Comparison of ENCODE assay signal across 8 cellular contexts in the genomic region with DNA sequence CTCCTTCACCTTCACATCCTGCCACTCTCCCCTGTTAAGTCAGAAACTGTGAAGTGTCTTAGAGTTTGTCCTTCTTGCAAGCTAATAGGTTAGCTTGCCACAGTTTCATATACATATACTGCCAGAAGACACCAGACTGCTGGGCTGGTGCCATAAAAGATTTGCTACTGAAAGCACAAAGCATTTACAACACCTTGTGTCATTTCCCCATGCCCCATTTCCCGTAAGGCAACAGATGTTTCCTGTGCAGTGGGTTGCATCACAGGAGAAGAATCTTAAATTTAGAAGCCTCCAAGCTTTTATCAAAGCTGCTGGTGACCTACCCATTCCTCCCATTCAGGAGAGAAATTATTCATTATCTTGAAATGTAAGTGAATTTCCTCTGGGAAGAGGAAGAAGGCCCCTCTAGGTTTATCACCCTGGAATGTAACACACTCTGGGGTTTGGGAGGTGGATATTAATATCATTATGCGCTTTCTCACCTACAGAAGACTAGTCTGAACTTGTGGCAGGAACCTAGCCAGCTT. TPM values are rescaled to one million over a fixed set of nuclear protein-coding genes. Genes with fewer than 3 reads are reported as not detected.
DNase-seq lines count a peak whose midpoint lies in the region; ATAC-seq and TF ChIP-seq lines count a peak whose summit lies in the region.

No MANE protein-coding gene starts in this region.

- TF ChIP-seq POLR2A in transverse colon (IDR thresholded peaks at IDR 0.05): no peak

- H3K27me3 ChIP-seq in hepatocyte (no peaks in the 10 kb centered on the region), transverse colon (no peaks in the 10 kb centered on the region)

- H3K9me3 Mint-ChIP-seq in activated T-helper 1 cell treated with anti-CD3 and anti-CD28 coated beads, Interleukin-12 subunit alpha, Interleukin-12 subunit beta, Interleukin-2, Interleukin-4 antibody, amounts not matched to agents 30 ng/mL and 10 ng/mL and 1 ng/mL, durations not matched to agents 14 hours and 24 hours and 36 hours: peaks cover 15% of the 10 kb centered on the region

- intact Hi-C loops in activated T-helper 1 cell treated with anti-CD3 and anti-CD28 coated beads, Interleukin-12 subunit alpha, Interleukin-12 subunit beta, Interleukin-2, Interleukin-4 antibody, amounts not matched to agents 30 ng/mL and 10 ng/mL and 1 ng/mL, durations not matched to agents 14 hours and 24 hours and 36 hours (cut with micrococcal nuclease): no loop called here
- intact Hi-C loops in transverse colon (cut with DNase I; ENCODE audit: low total_unique reads): no loop called here

- TF ChIP-seq EP300 in transverse colon (IDR thresholded peaks at IDR 0.05; ENCODE audit: low read depth): no peak

- H3K27ac ChIP-seq in hepatocyte (peak overlapping the region; percentile 20), transverse colon (peak overlapping the region in 3 of 4 donors; percentile 21 to 40 (median 25))

- no peaks in the 10 kb centered on the region for H3K79me2 ChIP-seq in hepatocyte

- H3K36me3 ChIP-seq in hepatocyte (replicated peaks; ENCODE audit: insufficient read depth, low read depth) (no peaks in the 10 kb centered on the region), transverse colon (no peaks in the 10 kb centered on the region)

- H3K27ac Mint-ChIP-seq in activated T-helper 1 cell treated with anti-CD3 and anti-CD28 coated beads, Interleukin-12 subunit alpha, Interleukin-12 subunit beta, Interleukin-2, Interleukin-4 antibody, amounts not matched to agents 30 ng/mL and 10 ng/mL and 1 ng/mL, durations not matched to agents 14 hours and 24 hours and 36 hours: peak overlapping the region; percentile 70

- WGBS in hepatocyte (ENCODE audit: low lambda C conversion rate, missing lambda C conversion rate): 74% methylated on average over 2 of the region's 2 CpGs
- WGBS in transverse colon (ENCODE audit: low coverage in 1 of 2), 2 donors: 62 to 67% methylated on average over 1 to 2 of the region's 2 CpGs

- H2AFZ ChIP-seq in hepatocyte: no peak overlapping the region

- H3K27me3 Mint-ChIP-seq in activated T-helper 1 cell treated with anti-CD3 and anti-CD28 coated beads, Interleukin-12 subunit alpha, Interleukin-12 subunit beta, Interleukin-2, Interleukin-4 antibody, amounts not matched to agents 30 ng/mL and 10 ng/mL and 1 ng/mL, durations not matched to agents 14 hours and 24 hours and 36 hours (ENCODE audit: insufficient read depth): no peaks in the 10 kb centered on the region

- H3K36me3 Mint-ChIP-seq in activated T-helper 1 cell treated with anti-CD3 and anti-CD28 coated beads, Interleukin-12 subunit alpha, Interleukin-12 subunit beta, Interleukin-2, Interleukin-4 antibody, amounts not matched to agents 30 ng/mL and 10 ng/mL and 1 ng/mL, durations not matched to agents 14 hours and 24 hours and 36 hours (ENCODE audit: low read depth): peaks cover 22% of the 10 kb centered on the region

- H3K9me3 ChIP-seq in hepatocyte (ENCODE audit: low read depth) (no peaks in the 10 kb centered on the region), transverse colon (no peaks in the 10 kb centered on the region)

- in situ Hi-C loops in transverse colon (cut with MboI; ENCODE audit: low pct_ligation_motif_present in 1 of 4, low pct_unique_long_range_greater_than_20kb in 1 of 4, low sequenced_read_pairs in 3 of 4): no loop called here

- H3K4me3 ChIP-seq in hepatocyte (no peak overlapping the region), transverse colon (no peak overlapping the region)

- H3K4me1 Mint-ChIP-seq in activated T-helper 1 cell treated with anti-CD3 and anti-CD28 coated beads, Interleukin-12 subunit alpha, Interleukin-12 subunit beta, Interleukin-2, Interleukin-4 antibody, amounts not matched to agents 30 ng/mL and 10 ng/mL and 1 ng/mL, durations not matched to agents 14 hours and 24 hours and 36 hours (ENCODE audit: low read depth): peaks cover 27% of the 10 kb centered on the region

- no peaks in the 10 kb centered on the region for H4K20me1 ChIP-seq in hepatocyte (ENCODE audit: insufficient read depth, poor library complexity, severe bottlenecking)

- no peaks in the 10 kb centered on the region for H3K4me1 ChIP-seq in hepatocyte (ENCODE audit: insufficient read depth)
- peaks cover 0 to 8% (median 0%) of the 10 kb centered on the region in 4 donors for H3K4me1 ChIP-seq in transverse colon

- H3K4me3 Mint-ChIP-seq in activated T-helper 1 cell treated with anti-CD3 and anti-CD28 coated beads, Interleukin-12 subunit alpha, Interleukin-12 subunit beta, Interleukin-2, Interleukin-4 antibody, amounts not matched to agents 30 ng/mL and 10 ng/mL and 1 ng/mL, durations not matched to agents 14 hours and 24 hours and 36 hours: peak overlapping the region; percentile 44

- H3K9me2 ChIP-seq in hepatocyte (replicated peaks; ENCODE audit: insufficient read depth): no peaks in the 10 kb centered on the region

- ATAC-seq in HG03457 (IDR thresholded peaks at IDR 0.05; ENCODE audit: unreplicated experiment): peak; percentile 68

- TF ChIP-seq CTCF in hepatocyte (IDR thresholded peaks at IDR 0.05; ENCODE audit: poor library complexity) (no peak), transverse colon (IDR thresholded peaks at IDR 0.05) (no peak)

- no peak overlapping the region for H3K4me2 ChIP-seq in hepatocyte

- peak; percentile 8 for DNase-seq in stimulated activated CD4-positive, alpha-beta T cell treated with anti-CD3 and anti-CD28 coated beads, Interleukin-2, amount 100 ng/mL, for 4 hours (ENCODE audit: low read depth)
- no peak for DNase-seq in stimulated activated CD4-positive, alpha-beta T cell treated with anti-CD3 and anti-CD28 coated beads, Interleukin-2, amount 100 ng/mL, for 48 hours
- DNase-seq in activated T-helper 1 cell treated with anti-CD3 and anti-CD28 coated beads, Interleukin-12 subunit alpha, Interleukin-12 subunit beta, Interleukin-2, Interleukin-4 antibody, amounts not matched to agents 30 ng/mL and 10 ng/mL and 1 ng/mL, durations not matched to agents 14 hours and 24 hours and 36 hours (ENCODE audit: low spot score): peak; percentile 35
- DNase-seq in hepatocyte (ENCODE audit: low spot score): peak; percentile 19
- peak; percentile 38 for DNase-seq in transverse colon
- no peak for DNase-seq in epidermal melanocyte (ENCODE audit: insufficient read length, low spot score)
- no peak for DNase-seq in SK-N-DZ (ENCODE audit: low spot score)

RNA-seq across cellular contexts. Expression of a gene that starts 34.5 kb away (rescaled TPM):
- total RNA-seq in activated T-helper 1 cell treated with anti-CD3 and anti-CD28 coated beads, Interleukin-12 subunit alpha, Interleukin-12 subunit beta, Interleukin-2, Interleukin-4 antibody, amounts not matched to agents 30 ng/mL and 10 ng/mL and 1 ng/mL, durations not matched to agents 14 hours and 24 hours and 36 hours: 4.8 and 5.2 TPM in 2 replicates
- total RNA-seq in hepatocyte: 13.5 and 16.2 TPM in 2 replicates
- 4.5 and 6.9 TPM in 2 replicates for polyA plus RNA-seq in hepatocyte
- 1 to 10 TPM; 6.8 to 8.1 (median 7.1) TPM for total RNA-seq in transverse colon
- polyA plus RNA-seq in SK-N-DZ (2014; cell fraction: cytosol; rRNA removed): 6.0 and 6.5 TPM in 2 replicates
- polyA plus RNA-seq in SK-N-DZ (2014; cell fraction: nucleus; rRNA removed): 2.2 and 3.1 TPM in 2 replicates

Comparison
In these comparisons a context has a peak if more than half of its experiments do, and no peak if none do; other contexts are left out.
1. DNase-seq: peak in stimulated activated CD4-positive, alpha-beta T cell treated with anti-CD3 and anti-CD28 coated beads, Interleukin-2, amount 100 ng/mL, for 4 hours (single experiment), activated T-helper 1 cell treated with anti-CD3 and anti-CD28 coated beads, Interleukin-12 subunit alpha, Interleukin-12 subunit beta, Interleukin-2, Interleukin-4 antibody, amounts not matched to agents 30 ng/mL and 10 ng/mL and 1 ng/mL, durations not matched to agents 14 hours and 24 hours and 36 hours (single experiment), hepatocyte (single experiment) and transverse colon (single experiment); none in stimulated activated CD4-positive, alpha-beta T cell treated with anti-CD3 and anti-CD28 coated beads, Interleukin-2, amount 100 ng/mL, for 48 hours (0 of 2), epidermal melanocyte (single experiment) and SK-N-DZ (single experiment).